1 cellular context compared by ENCODE assay signal in genomic region chr2:199850250-199850717, GRCh38.
TF ChIP-seq lines count a peak whose summit lies in the region.

No MANE protein-coding gene starts in this region.

TF ChIP-seq in GM12878, 131 proteins besides CTCF, POLR2A, EP300 and RAD21:
- TF ChIP-seq RELA (IDR thresholded peaks at IDR 0.05; ENCODE audit: borderline replicate concordance, partially characterized antibody): no peak
- TF ChIP-seq EGR1 (IDR thresholded peaks at IDR 0.05; ENCODE audit: borderline replicate concordance in 1 of 2, low read depth in 2 of 2, low read length in 2 of 2): peak in 1 of 2 experiments; percentile 67; a peak in 1 of 3 replicates
